Comparison of ENCODE assay signal across 2 cellular contexts in the genomic region with DNA sequence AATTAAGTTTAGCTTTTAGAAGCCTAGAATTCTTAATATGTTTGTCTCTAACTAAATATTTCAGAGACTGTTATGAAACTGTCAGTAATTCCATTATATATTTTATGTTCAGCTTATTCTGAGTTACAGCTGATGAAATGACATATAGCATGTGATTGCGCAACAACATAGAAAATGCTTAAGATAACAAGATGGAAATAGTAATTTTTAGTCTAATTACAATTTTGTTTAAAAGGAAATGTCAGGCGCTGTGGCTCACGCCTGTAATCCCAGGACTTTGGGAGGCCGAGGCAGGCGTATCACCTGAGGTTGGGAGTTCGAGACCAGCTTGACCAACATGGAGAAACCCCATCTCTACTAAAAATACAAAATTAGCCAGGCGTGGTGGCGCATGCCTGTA.
TF ChIP-seq lines count a peak whose summit lies in the region.

No MANE protein-coding gene starts in this region.

TF ChIP-seq in A549, 52 proteins besides CTCF, POLR2A, EP300 and RAD21:
- TF ChIP-seq CEBPB (IDR thresholded peaks at IDR 0.05): peak; percentile 96

TF ChIP-seq in IMR-90, 13 proteins besides CTCF, POLR2A, EP300 and RAD21:
- peak; percentile 99 for TF ChIP-seq CEBPB (IDR thresholded peaks at IDR 0.05; ENCODE audit: low read depth, low read length)
